ENCODE assay signal across 8 cellular contexts in genomic region chr10:110918633-110919348, GRCh38. TPM values are rescaled to one million over a fixed set of nuclear protein-coding genes. Genes with fewer than 3 reads are reported as not detected.
A peak's percentile ranks its signal among the peaks of the same experiment; 100 is the strongest.
DNase-seq lines count a peak whose midpoint lies in the region; ATAC-seq and TF ChIP-seq lines count a peak whose summit lies in the region.

Gene BBIP1, minus strand, starts transcription at chr10:110919180. Its CDS starts 1,023 bp downstream, at chr10:110918157.

- TF ChIP-seq CTCF in epithelial cell of proximal tubule (conservative IDR thresholded peaks at IDR 0.05; ENCODE audit: low read depth, low read length): no peak
- no peak for TF ChIP-seq CTCF in mucosa of descending colon (IDR thresholded peaks at IDR 0.05)
- no peak for TF ChIP-seq CTCF in type B pancreatic cell (conservative IDR thresholded peaks at IDR 0.05)

- H3K9me3 Mint-ChIP-seq in type B pancreatic cell: no peaks in the 10 kb centered on the region

- H3K36me3 ChIP-seq in mucosa of descending colon (ENCODE audit: low read depth): peaks cover 7% of the 10 kb centered on the region

- DNase-seq in COLO668 (lab: John Stamatoyannopoulos, UW; ENCODE audit: unreplicated experiment): peak; percentile 87
- DNase-seq in GM19238 (ENCODE audit: insufficient read length, low spot score): peak; percentile 76
- DNase-seq in NCI-H446 treated with DMSO at 0.1 percent for 48 hours (lab: John Stamatoyannopoulos, UW): peak; percentile 98
- peak; percentile 59 to 85 (median 60) for DNase-seq in activated CD8-positive, alpha-beta memory T cell treated with anti-CD3 and anti-CD28 coated beads for 48 hours (ENCODE audit: low read depth in 2 of 3, low spot score in 2 of 3)
- peak; percentile 98 for DNase-seq in epithelial cell of proximal tubule (ENCODE audit: low read depth)
- DNase-seq in mucosa of descending colon: peak in 2 of 3 donors; percentile 97 to 98
- peak; percentile 92 for DNase-seq in type B pancreatic cell (ENCODE audit: extremely low spot score, unreplicated experiment)

- H3K27ac Mint-ChIP-seq in type B pancreatic cell: peak within 1 kb of the TSS; percentile 99

- H3K4me1 Mint-ChIP-seq in type B pancreatic cell (ENCODE audit: unreplicated experiment): peaks cover 22% of the 10 kb centered on the region

- intact Hi-C loops in mucosa of descending colon (cut with DNase I, micrococcal nuclease): no loop called here

- H3K4me3 ChIP-seq in epithelial cell of proximal tubule (ENCODE audit: low read depth, low read length) (peak within 1 kb of the TSS; percentile 90), mucosa of descending colon (peak within 1 kb of the TSS; percentile 70)

- peaks cover 22% of the 10 kb centered on the region for H3K4me1 ChIP-seq in mucosa of descending colon (ENCODE audit: low read depth)

- no peaks in the 10 kb centered on the region for H3K9me3 ChIP-seq in mucosa of descending colon

- ATAC-seq in HG03342 (IDR thresholded peaks at IDR 0.05; ENCODE audit: unreplicated experiment) (peak; percentile 88), mucosa of descending colon (peak; percentile 90)

- H3K27me3 Mint-ChIP-seq in type B pancreatic cell: no peaks in the 10 kb centered on the region

- peak within 1 kb of the TSS; percentile 99 for H3K4me3 Mint-ChIP-seq in type B pancreatic cell

- H3K36me3 Mint-ChIP-seq in type B pancreatic cell: no peaks in the 10 kb centered on the region

RNA-seq across cellular contexts. Expression of gene BBIP1, which starts in this region (rescaled TPM):
- total RNA-seq in epithelial cell of proximal tubule (18.8 and 27.0 TPM in 2 replicates), mucosa of descending colon (10 to 100 TPM; 10.6 to 23.4 (median 17.6) TPM), type B pancreatic cell (ENCODE audit: low replicate concordance) (15.8 and 24.8 TPM in 2 replicates)

Comparison
In these comparisons a context has a peak if more than half of its experiments do, and no peak if none do; other contexts are left out.
1. Peak in every context shown above with its lines: DNase-seq, ATAC-seq and H3K4me3 ChIP-seq.